In genomic region chr21:42056468-42056867, GRCh38 we compare ENCODE assay signal across 12 cellular contexts. TPM values are rescaled to one million over a fixed set of nuclear protein-coding genes. Genes with fewer than 3 reads are reported as not detected.
A peak's percentile ranks its signal among the peaks of the same experiment; 100 is the strongest.
DNase-seq lines count a peak whose midpoint lies in the region; ATAC-seq and TF ChIP-seq lines count a peak whose summit lies in the region.
"Had no signal": no experiment of that assay in that cellular context is flagged by ENCODE, and none has a peak within 500 bp of the region (broad histone marks: within the 10 kb centered on the region; RNA-seq: fewer than 3 reads in every experiment).

No MANE protein-coding gene starts in this region.

- H3K4me1 ChIP-seq in SJSA1 (replicated peaks) (peaks cover 31% of the 10 kb centered on the region), mucosa of descending colon (ENCODE audit: low read depth) (peaks cover 25% of the 10 kb centered on the region)
- H3K4me1 ChIP-seq: testis had no signal

- H3K27me3 ChIP-seq in AG04450 (ENCODE audit: control insufficient read depth, insufficient read depth, low read length) (peaks cover 12% of the 10 kb centered on the region), SJSA1 (replicated peaks) (no peaks in the 10 kb centered on the region)
- H3K27me3 ChIP-seq: testis had no signal

- CTCF ChIA-PET in AG04450 (lab: Charles Lee), result no interaction called here

- H3K36me3 Mint-ChIP-seq in CD14-positive monocyte, result no peaks in the 10 kb centered on the region
- H3K36me3 Mint-ChIP-seq: activated CD4-positive, alpha-beta memory T cell treated with anti-CD3 and anti-CD28 coated beads for 36 hours had no signal

- H3K27me3 Mint-ChIP-seq in CD14-positive monocyte (ENCODE audit: low read depth in 3 of 3), result peaks cover 2 to 18% (median 16%) of the 10 kb centered on the region in 3 donors
- H3K27me3 Mint-ChIP-seq: activated CD4-positive, alpha-beta memory T cell treated with anti-CD3 and anti-CD28 coated beads for 36 hours had no signal

- no peak overlapping the region for H3K27ac Mint-ChIP-seq in CD14-positive monocyte
- H3K27ac Mint-ChIP-seq: activated CD4-positive, alpha-beta memory T cell treated with anti-CD3 and anti-CD28 coated beads for 36 hours had no signal

- H3K27ac ChIP-seq in AG04450 (ENCODE audit: low read depth, low read length) (peak overlapping the region; percentile 90), SJSA1 (peak overlapping the region; percentile 83)
- H3K27ac ChIP-seq: testis had no signal

- intact Hi-C loops in mucosa of descending colon (cut with DNase I, micrococcal nuclease) (no loop called here), CD14-positive monocyte (cut with micrococcal nuclease) (loop anchor here in 1 of 2 donors (5.0 kb wide), 1 partner anchor 44 kb away; the partner anchor contains the start of gene ZBTB21)

- peaks cover 2% of the 10 kb centered on the region for H3K9me3 ChIP-seq in AG04450 (ENCODE audit: control insufficient read depth, insufficient read depth, low read length)
- H3K9me3 ChIP-seq in SJSA1 (replicated peaks), result no peaks in the 10 kb centered on the region
- no peaks in the 10 kb centered on the region for H3K9me3 ChIP-seq in mucosa of descending colon
- H3K9me3 ChIP-seq: testis had no signal

- POLR2A ChIA-PET in AG04450 (lab: Yijun Ruan, JAX), result interaction anchor here (0.9 kb wide), 1 partner anchor 8 kb away, joined by 4 read pairs; no protein-coding TSS in a partner anchor

- H3K4me1 Mint-ChIP-seq in CD14-positive monocyte, result peaks cover 40% of the 10 kb centered on the region

- H3K4me3 ChIP-seq in AG04450 (ENCODE audit: low read depth, low read length) (no peak overlapping the region; the same call in none of the 2 replicates), SJSA1 (no peak overlapping the region), mucosa of descending colon (no peak overlapping the region)
- H3K4me3 ChIP-seq: testis had no signal

- peaks cover 0 to 2% (median 0%) of the 10 kb centered on the region in 7 donors for H3K9me3 Mint-ChIP-seq in CD14-positive monocyte
- H3K9me3 Mint-ChIP-seq: activated CD4-positive, alpha-beta memory T cell treated with anti-CD3 and anti-CD28 coated beads for 36 hours had no signal

- no peak for TF ChIP-seq CTCF in AG04450 (IDR thresholded peaks at IDR 0.05; ENCODE audit: low read depth, low read length)
- no peak for TF ChIP-seq CTCF in mucosa of descending colon (IDR thresholded peaks at IDR 0.05)
- TF ChIP-seq CTCF in CD14-positive monocyte (IDR thresholded peaks at IDR 0.05), result no peak

- no peak overlapping the region for H3K4me3 Mint-ChIP-seq in CD14-positive monocyte
- H3K4me3 Mint-ChIP-seq: activated CD4-positive, alpha-beta memory T cell treated with anti-CD3 and anti-CD28 coated beads for 36 hours had no signal

- peak; percentile 43 for ATAC-seq in mucosa of descending colon
- ATAC-seq in GM21447 (IDR thresholded peaks at IDR 0.05; ENCODE audit: unreplicated experiment), result no peak
- ATAC-seq in GM19324 (IDR thresholded peaks at IDR 0.05; ENCODE audit: low FRiP score, unreplicated experiment), result no peak

- no peaks in the 10 kb centered on the region for H3K36me3 ChIP-seq in SJSA1
- H3K36me3 ChIP-seq in mucosa of descending colon (ENCODE audit: low read depth), result no peaks in the 10 kb centered on the region

- no peak for DNase-seq in AG04450 (ENCODE audit: low read depth, low spot score)
- peak; percentile 43 for DNase-seq in HT-29 (ENCODE audit: low spot score)
- DNase-seq in SJSA1 (ENCODE audit: low read depth in 1 of 2, low spot score in 2 of 2), result no peak
- DNase-seq in mucosa of descending colon, result peak; percentile 70 to 76 (median 72)
- no peak for DNase-seq in CD14-positive monocyte (ENCODE audit: low spot score)
- DNase-seq in activated naive CD4-positive, alpha-beta T cell (lab: John Stamatoyannopoulos, UW), result no peak
- DNase-seq: activated CD4-positive, alpha-beta memory T cell treated with anti-CD3 and anti-CD28 coated beads for 36 hours; NCI-H2227 treated with DMSO at 0.1 percent for 48 hours; SW 1271; testis had no signal

RNA-seq across cellular contexts. Expression of gene UMODL1, which starts 14.6 kb away (rescaled TPM):
- polyA plus RNA-seq in AG04450 (2011; rRNA removed) (0.01 and 0.09 TPM in 2 replicates), CD14-positive monocyte (not detected)
- polyA minus RNA-seq in AG04450 (2011; rRNA and poly(A)+ RNA removed), result 0.05 TPM in 1 of 2 replicates, not detected in the other
- total RNA-seq in HT-29 (2014; rRNA removed; shearing (Covaris generic)), result 0.08 TPM in 1 of 2 replicates, not detected in the other
- total RNA-seq in SJSA1 (2014; rRNA removed; shearing (Covaris generic)), result 0.22 TPM in 1 of 2 replicates, not detected in the other
- under 1 TPM; 0.14 to 0.90 (median 0.16) TPM for total RNA-seq in mucosa of descending colon
- total RNA-seq: activated CD4-positive, alpha-beta memory T cell treated with anti-CD3 and anti-CD28 coated beads for 36 hours had no signal

RNA-seq across cellular contexts. Expression of gene ZBTB21, which starts 46.3 kb away (rescaled TPM):
- polyA plus RNA-seq in AG04450 (2011; rRNA removed), result 13.4 and 14.0 TPM in 2 replicates
- 26.4 and 36.3 TPM in 2 replicates for polyA minus RNA-seq in AG04450 (2011; rRNA and poly(A)+ RNA removed)
- total RNA-seq in HT-29 (2014; rRNA removed; shearing (Covaris generic)), result 7.5 and 11.8 TPM in 2 replicates
- 7.1 and 11.4 TPM in 2 replicates for total RNA-seq in SJSA1 (2014; rRNA removed; shearing (Covaris generic))
- total RNA-seq in mucosa of descending colon, result 10 to 100 TPM; 11.8 to 18.9 (median 14.6) TPM
- 1 to 10 TPM; 4.7 to 7.2 TPM for polyA plus RNA-seq in CD14-positive monocyte

Comparison
In these comparisons a context has a peak if more than half of its experiments do, and no peak if none do; other contexts are left out.
1. DNase-seq: peak in HT-29 (single experiment) and mucosa of descending colon (3 of 3); none in AG04450 (single experiment), SJSA1 (0 of 2), CD14-positive monocyte (single experiment) and activated naive CD4-positive, alpha-beta T cell (0 of 4).